ENCODE assay signal across 9 cellular contexts in genomic region chr13:111474136-111475002, GRCh38.
DNase-seq lines count a peak whose midpoint lies in the region; ATAC-seq and TF ChIP-seq lines count a peak whose summit lies in the region.
"Had no signal": no experiment of that assay in that cellular context is flagged by ENCODE, and none has a peak within 500 bp of the region (broad histone marks: within the 10 kb centered on the region; RNA-seq: fewer than 3 reads in every experiment).

No MANE protein-coding gene starts in this region.

- no peak overlapping the region for H3K4me3 Mint-ChIP-seq in chondrocyte (ENCODE audit: unreplicated experiment)
- H3K4me3 Mint-ChIP-seq: dendritic cell treated with granulocyte-macrophage colony-stimulating factor and Interleukin-4, amounts not matched to agents 40 ng/mL and 50 ng/mL, for 4 days had no signal

- H3K36me3 ChIP-seq in HCT116 (ENCODE audit: control insufficient read depth in 1 of 2, insufficient read depth in 2 of 2, low read length in 2 of 2), result no peaks in the 10 kb centered on the region

- intact Hi-C loops in HCT116 (cut with micrococcal nuclease) (loop anchor here (1.0 to 5.0 kb wide), 4 partner anchors 970 to 1400 kb away; no protein-coding TSS in a partner anchor), left colon (cut with DNase I, micrococcal nuclease) (loop anchor here (5.0 to 10.0 kb wide), 2 partner anchors 968 to 970 kb away; no protein-coding TSS in a partner anchor)

- no peaks in the 10 kb centered on the region for H4K20me1 ChIP-seq in HCT116 (ENCODE audit: insufficient read depth)

- H3K27ac ChIP-seq in HCT116 (ENCODE audit: low read depth, low read length), result no peak overlapping the region

- ATAC-seq in HCT116, result peak; percentile 85
- peak; percentile 61 for ATAC-seq in left colon
- no peak for ATAC-seq in HG02852 (IDR thresholded peaks at IDR 0.05; ENCODE audit: unreplicated experiment)
- ATAC-seq in HG03469 (IDR thresholded peaks at IDR 0.05; ENCODE audit: unreplicated experiment), result no peak
- no peak for ATAC-seq in GM18517 (IDR thresholded peaks at IDR 0.05; ENCODE audit: unreplicated experiment)

- peaks cover 21% of the 10 kb centered on the region for H3K27me3 Mint-ChIP-seq in chondrocyte (ENCODE audit: low read depth)
- H3K27me3 Mint-ChIP-seq: dendritic cell treated with granulocyte-macrophage colony-stimulating factor and Interleukin-4, amounts not matched to agents 40 ng/mL and 50 ng/mL, for 4 days had no signal

- TF ChIP-seq CTCF in HCT116 (IDR thresholded peaks at IDR 0.05 in 2 of 3, conservative IDR thresholded peaks at IDR 0.05 in 1 of 3; ENCODE audit: borderline replicate concordance in 1 of 3, insufficient read depth in 1 of 3, low read depth in 2 of 3, low read length in 2 of 3) (peak; percentile 55 to 66 (median 58); a peak in 5 of 6 replicates), chondrocyte (IDR thresholded peaks at IDR 0.05) (peak; percentile 88)

- no peak overlapping the region for H3K27ac Mint-ChIP-seq in chondrocyte (ENCODE audit: unreplicated experiment)
- H3K27ac Mint-ChIP-seq: dendritic cell treated with granulocyte-macrophage colony-stimulating factor and Interleukin-4, amounts not matched to agents 40 ng/mL and 50 ng/mL, for 4 days had no signal

- DNase-seq in AG20443 (ENCODE audit: low spot score) (peak; percentile 79), HCT116 (ENCODE audit: low read depth, low spot score) (peak; percentile 21), NCI-H510A (lab: John Stamatoyannopoulos, UW) (peak; percentile 46), chondrocyte (ENCODE audit: low spot score) (no peak), left colon (no peak)

- BruUV-seq in HCT116 (replicated peaks; lab: Mats Ljungman, UMichigan), result no TSS peak

- no peak overlapping the region for H2AFZ ChIP-seq in HCT116 (ENCODE audit: low read depth, low read length, poor library complexity, severe bottlenecking)

- RAD21 ChIA-PET in HCT116 (lab: Charles Lee; ENCODE audit: low non-redundant PET in 1 of 2, low total read pairs in 2 of 2, uncharacterized antibody in 2 of 2, unreplicated experiment in 2 of 2), result interaction anchor here (1.3 kb wide), 2 partner anchors 970 kb away, joined by 3 to 7 read pairs; no protein-coding TSS in a partner anchor

- peaks cover 5% of the 10 kb centered on the region for H3K4me1 Mint-ChIP-seq in chondrocyte (ENCODE audit: low read depth)

- no peaks in the 10 kb centered on the region for H3K9me3 ChIP-seq in HCT116 (ENCODE audit: control insufficient read depth in 1 of 2, insufficient read depth in 1 of 2, low read depth in 1 of 2, low read length in 2 of 2)

- H3K27me3 ChIP-seq in HCT116 (ENCODE audit: insufficient read depth, low read length), result no peaks in the 10 kb centered on the region

- H3K9me3 Mint-ChIP-seq in chondrocyte (ENCODE audit: low read depth), result no peaks in the 10 kb centered on the region
- H3K9me3 Mint-ChIP-seq: dendritic cell treated with granulocyte-macrophage colony-stimulating factor and Interleukin-4, amounts not matched to agents 40 ng/mL and 50 ng/mL, for 4 days had no signal

- H3K4me1 ChIP-seq in HCT116 (ENCODE audit: control insufficient read depth in 1 of 2, insufficient read depth in 2 of 2, low read length in 2 of 2), result no peaks in the 10 kb centered on the region

- TF ChIP-seq POLR2A in HCT116 (IDR thresholded peaks at IDR 0.05; ENCODE audit: borderline replicate concordance, extremely low read depth, insufficient read depth, insufficient read length), result no peak

- H3K4me3 ChIP-seq in HCT116 (replicated peaks in 1 of 2; ENCODE audit: low read depth in 1 of 2, low read length in 2 of 2), result no peak overlapping the region

- POLR2A ChIA-PET in HCT116 (lab: Charles Lee), result no interaction called here

- H3K9me2 ChIP-seq in HCT116 (ENCODE audit: insufficient read depth), result no peaks in the 10 kb centered on the region

- H3K4me2 ChIP-seq in HCT116 (ENCODE audit: low read length), result no peak overlapping the region

- CTCF ChIA-PET in HCT116 (lab: Charles Lee), result interaction anchor here (0.6 to 3.1 kb wide), 5 partner anchors 31 to 1145 kb away, joined by 3 to 26 read pairs (median 8); no protein-coding TSS in a partner anchor

- peak; percentile 76 for TF ChIP-seq RAD21 in HCT116 (IDR thresholded peaks at IDR 0.05; ENCODE audit: low read depth)

- no peaks in the 10 kb centered on the region for H3K79me2 ChIP-seq in HCT116 (ENCODE audit: insufficient read depth, low read length)

- H3K36me3 Mint-ChIP-seq in chondrocyte (ENCODE audit: low read depth), result no peaks in the 10 kb centered on the region

- no peak overlapping the region for H3K9ac ChIP-seq in HCT116 (ENCODE audit: low read length)

TF ChIP-seq in HCT116, 20 proteins besides CTCF, POLR2A, EP300 and RAD21:
- TF ChIP-seq REST (IDR thresholded peaks at IDR 0.05; ENCODE audit: low read depth) (no peak), ZFX (IDR thresholded peaks at IDR 0.05) (no peak)

Comparison
In these comparisons a context has a peak if more than half of its experiments do, and no peak if none do; other contexts are left out.
1. DNase-seq: peak in AG20443 (single experiment), HCT116 (single experiment) and NCI-H510A (single experiment); none in chondrocyte (single experiment) and left colon (0 of 2).
2. ATAC-seq: peak in HCT116 (single experiment) and left colon (single experiment); none in HG02852 (single experiment), HG03469 (single experiment) and GM18517 (single experiment).